Comparison of ENCODE assay signal across 23 cellular contexts in the genomic region with DNA sequence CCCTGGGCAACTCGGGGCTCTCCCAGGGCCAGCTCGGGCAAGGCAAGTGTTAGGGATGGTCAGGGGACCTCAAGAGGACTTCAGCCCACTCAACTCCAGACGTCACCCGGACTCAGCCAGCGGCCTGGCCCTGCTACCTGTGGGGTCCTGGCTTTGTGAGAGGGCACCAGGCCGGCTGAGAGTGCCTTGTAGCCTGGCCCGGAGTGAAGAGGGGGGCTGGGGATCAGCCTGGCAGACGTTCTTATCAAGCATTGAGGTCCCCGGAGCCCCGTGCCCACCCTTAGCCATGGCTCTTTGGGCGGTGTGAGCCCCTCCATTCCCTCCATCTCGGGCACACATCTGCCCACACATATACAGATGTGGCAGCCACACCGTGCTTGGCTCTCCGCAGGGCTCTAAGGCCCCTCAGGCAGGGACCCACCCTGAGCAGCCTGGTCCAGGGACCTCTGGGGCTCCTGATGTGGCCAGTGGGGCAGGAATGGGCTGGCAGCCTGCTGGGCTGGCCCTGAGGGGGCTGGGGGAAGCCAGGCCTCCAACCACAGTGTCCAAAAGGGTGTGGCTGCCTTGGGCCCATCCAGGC. TPM values are rescaled to one million over a fixed set of nuclear protein-coding genes. Genes with fewer than 3 reads are reported as not detected.
DNase-seq lines count a peak whose midpoint lies in the region; ATAC-seq and TF ChIP-seq lines count a peak whose summit lies in the region.
"Had no signal": no experiment of that assay in that cellular context is flagged by ENCODE, and none has a peak within 500 bp of the region (broad histone marks: within the 10 kb centered on the region; RNA-seq: fewer than 3 reads in every experiment).

No MANE protein-coding gene starts in this region.

- peak overlapping the region in 1 of 4 donors; percentile 34 for H3K4me3 ChIP-seq in Peyer's patch
- H3K4me3 ChIP-seq in esophagus muscularis mucosa: peak overlapping the region; percentile 36 to 53 (median 40)
- peak overlapping the region in 1 of 4 donors; percentile 41 for H3K4me3 ChIP-seq in tibial nerve
- H3K4me3 ChIP-seq: SJSA1 had no signal

- H3K4me3 Mint-ChIP-seq in osteocyte (ENCODE audit: unreplicated experiment): no peak overlapping the region
- H3K4me3 Mint-ChIP-seq: dendritic cell treated with granulocyte-macrophage colony-stimulating factor and Interleukin-4, amounts not matched to agents 40 ng/mL and 50 ng/mL, for 4 days had no signal

- DNase-seq in Peyer's patch (no peak), esophagus muscularis mucosa (ENCODE audit: extremely low spot score) (no peak), osteocyte (ENCODE audit: extremely low spot score, unreplicated experiment) (no peak), tibial nerve (ENCODE audit: low spot score in 2 of 2) (no peak), NCI-H524 (lab: John Stamatoyannopoulos, UW) (no peak), T-helper 1 cell (no peak)
- DNase-seq: activated CD4-positive, alpha-beta T cell treated with anti-CD3 and anti-CD28 coated beads for 1 hour; activated gamma-delta T cell treated with Interleukin-2 at 50 U/mL for 16 hours; AML-193; glutamatergic neuron; IMR-90; MM.1S; NCI-H187; NCI-H446; stimulated activated CD4-positive, alpha-beta T cell treated with anti-CD3 and anti-CD28 coated beads, Interleukin-2, amount 100 ng/mL, for 24 hours; T1000 had no signal

- TF ChIP-seq POLR2A in Peyer's patch (IDR thresholded peaks at IDR 0.05): no peak
- no peak for TF ChIP-seq POLR2A in esophagus muscularis mucosa (IDR thresholded peaks at IDR 0.05; ENCODE audit: low read depth)
- TF ChIP-seq POLR2A in tibial nerve (IDR thresholded peaks at IDR 0.05): no peak

- TF ChIP-seq EP300 in esophagus muscularis mucosa (IDR thresholded peaks at IDR 0.05) (no peak), tibial nerve (IDR thresholded peaks at IDR 0.05) (no peak)

- H3K27me3 ChIP-seq in Peyer's patch: no peaks in the 10 kb centered on the region
- H3K27me3 ChIP-seq in esophagus muscularis mucosa: peaks cover 0 to 21% (median 2%) of the 10 kb centered on the region in 4 donors
- peaks cover 0 to 13% of the 10 kb centered on the region in 2 donors for H3K27me3 ChIP-seq in tibial nerve

- 75% methylated on average over 4 of the region's 14 CpGs for WGBS in esophagus muscularis mucosa
- 84 to 97% methylated on average over 5 to 11 of the region's 14 CpGs for WGBS in tibial nerve, 2 donors

- TF ChIP-seq CTCF in Peyer's patch (IDR thresholded peaks at IDR 0.05) (no peak), esophagus muscularis mucosa (IDR thresholded peaks at IDR 0.05) (no peak), osteocyte (IDR thresholded peaks at IDR 0.05) (no peak), tibial nerve (IDR thresholded peaks at IDR 0.05) (no peak)

- H3K27ac ChIP-seq in Peyer's patch (peak overlapping the region in 3 of 4 donors; percentile 25 to 46 (median 46)), esophagus muscularis mucosa (replicated peaks in 1 of 4) (peak overlapping the region; percentile 54 to 72 (median 61)), tibial nerve (peak overlapping the region; percentile 8 to 77 (median 52))
- H3K27ac ChIP-seq: SJSA1 had no signal

- H3K36me3 Mint-ChIP-seq in osteocyte (ENCODE audit: unreplicated experiment): no peaks in the 10 kb centered on the region

- no peak for ATAC-seq in HG02678 (IDR thresholded peaks at IDR 0.05; ENCODE audit: unreplicated experiment)

- H3K9me3 Mint-ChIP-seq in osteocyte (ENCODE audit: unreplicated experiment): no peaks in the 10 kb centered on the region
- H3K9me3 Mint-ChIP-seq: dendritic cell treated with granulocyte-macrophage colony-stimulating factor and Interleukin-4, amounts not matched to agents 40 ng/mL and 50 ng/mL, for 4 days had no signal

- no peaks in the 10 kb centered on the region for H3K9me3 ChIP-seq in Peyer's patch
- no peaks in the 10 kb centered on the region for H3K9me3 ChIP-seq in esophagus muscularis mucosa
- H3K9me3 ChIP-seq in tibial nerve: no peaks in the 10 kb centered on the region

- H3K4me1 ChIP-seq in Peyer's patch: peaks cover 0 to 45% (median 21%) of the 10 kb centered on the region in 4 donors
- peaks cover 24 to 76% (median 75%) of the 10 kb centered on the region in 4 donors for H3K4me1 ChIP-seq in esophagus muscularis mucosa
- H3K4me1 ChIP-seq in tibial nerve: peaks cover 0 to 88% (median 50%) of the 10 kb centered on the region in 4 donors

- H3K27me3 Mint-ChIP-seq in osteocyte (ENCODE audit: unreplicated experiment): no peaks in the 10 kb centered on the region

- peaks cover 82% of the 10 kb centered on the region for H3K4me1 Mint-ChIP-seq in osteocyte (ENCODE audit: unreplicated experiment)

- intact Hi-C loops in esophagus muscularis mucosa (cut with DNase I): no loop called here

- H3K27ac Mint-ChIP-seq in osteocyte (ENCODE audit: unreplicated experiment): peak overlapping the region; percentile 66

- H3K36me3 ChIP-seq in Peyer's patch (no peaks in the 10 kb centered on the region), esophagus muscularis mucosa (no peaks in the 10 kb centered on the region), tibial nerve (no peaks in the 10 kb centered on the region)
- H3K36me3 ChIP-seq: SJSA1 had no signal

RNA-seq across cellular contexts. Expression of a gene that starts 15.3 kb away (rescaled TPM):
- 100 to 1,000 TPM in 1 of 4 donors, 10 to 100 TPM in 3; 10.6 to 175 (median 15.4) TPM for total RNA-seq in Peyer's patch
- total RNA-seq in esophagus muscularis mucosa: 10 to 100 TPM; 10.3 to 36.5 (median 35.4) TPM
- total RNA-seq in osteocyte: 26.9 and 29.5 TPM in 2 replicates
- total RNA-seq in tibial nerve: 10 to 100 TPM; 36.9 to 69.0 (median 50.2) TPM
- total RNA-seq: epithelial cell of proximal tubule, IMR-90, lung microvascular endothelial cell had no signal

RNA-seq across cellular contexts. Expression of a gene that starts 23.5 kb away (rescaled TPM):
- total RNA-seq in Peyer's patch: not detected
- not detected for total RNA-seq in esophagus muscularis mucosa
- not detected in 2 replicates for total RNA-seq in osteocyte
- not detected for total RNA-seq in tibial nerve
- total RNA-seq: epithelial cell of proximal tubule, IMR-90, lung microvascular endothelial cell, OCI-LY7, SJSA1, temporal lobe had no signal

RNA-seq across cellular contexts. Expression of a gene that starts 29.4 kb away (rescaled TPM):
- total RNA-seq in Peyer's patch: 10 to 100 TPM in 1 of 4 donors, 1 to 10 TPM in 2, not detected in 1; 4.7 to 23.9 (median 9.3) TPM
- total RNA-seq in esophagus muscularis mucosa: 1 to 10 TPM in 1 of 4 donors, not detected in 3; 4.2 TPM
- total RNA-seq in osteocyte: 1.0 and 1.1 TPM in 2 replicates
- total RNA-seq in tibial nerve: not detected
- total RNA-seq: epithelial cell of proximal tubule, IMR-90, lung microvascular endothelial cell, SJSA1, temporal lobe had no signal

RNA-seq across cellular contexts. Expression of a gene that starts 33.4 kb away (rescaled TPM):
- total RNA-seq in Peyer's patch (10 to 100 TPM in 3 of 4 donors, not detected in 1; 21.3 to 57.6 (median 44.6) TPM), esophagus muscularis mucosa (not detected), osteocyte (5.0 and 6.2 TPM in 2 replicates), tibial nerve (1 to 10 TPM in 2 of 4 donors, under 1 TPM in 1, not detected in 1; 0.39 to 4.2 (median 1.0) TPM)
- total RNA-seq: IMR-90, lung microvascular endothelial cell, OCI-LY7, SJSA1, temporal lobe had no signal

RNA-seq across cellular contexts. Expression of a gene that starts 51.4 kb away (rescaled TPM):
- total RNA-seq in Peyer's patch (10 to 100 TPM in 1 of 4 donors, not detected in 3; 14.0 TPM), esophagus muscularis mucosa (1 to 10 TPM; 2.8 to 6.0 (median 3.6) TPM), osteocyte (2.6 and 4.4 TPM in 2 replicates), tibial nerve (1 to 10 TPM; 4.4 to 8.6 (median 6.1) TPM)
- total RNA-seq: epithelial cell of proximal tubule, IMR-90, lung microvascular endothelial cell, temporal lobe had no signal
